Comparison of ENCODE assay signal across 1 cellular context in genomic region chr9:128723352-128723865, GRCh38.
TF ChIP-seq lines count a peak whose summit lies in the region.

No MANE protein-coding gene starts in this region.

TF ChIP-seq in IMR-90, 13 proteins besides CTCF, POLR2A, EP300 and RAD21 (continued from another document):
- TF ChIP-seq CHD1 (IDR thresholded peaks at IDR 0.05; ENCODE audit: low read depth, low read length) (no peak), RFX5 (IDR thresholded peaks at IDR 0.05; ENCODE audit: low read depth, low read length) (no peak), BHLHE40 (IDR thresholded peaks at IDR 0.05; ENCODE audit: low read depth, low read length) (no peak), MAZ (IDR thresholded peaks at IDR 0.05; ENCODE audit: borderline replicate concordance, low read depth, low read length) (no peak), SMC3 (IDR thresholded peaks at IDR 0.05; ENCODE audit: low read depth, low read length) (no peak), FOS (IDR thresholded peaks at IDR 0.05; ENCODE audit: low read depth, low read length) (no peak), MXI1 (IDR thresholded peaks at IDR 0.05; ENCODE audit: borderline replicate concordance, low read depth, low read length) (no peak), NFE2L2 (IDR thresholded peaks at IDR 0.05; ENCODE audit: low read depth, low read length) (no peak)
